In genomic region chr2:64989982-64990614, GRCh38 we compare ENCODE assay signal across 9 cellular contexts. TPM values are rescaled to one million over a fixed set of nuclear protein-coding genes. Genes with fewer than 3 reads are reported as not detected.
DNase-seq lines count a peak whose midpoint lies in the region; ATAC-seq and TF ChIP-seq lines count a peak whose summit lies in the region.
"Had no signal": no experiment of that assay in that cellular context is flagged by ENCODE, and none has a peak within 500 bp of the region (broad histone marks: within the 10 kb centered on the region; RNA-seq: fewer than 3 reads in every experiment).

No MANE protein-coding gene starts in this region.

- peaks cover 80% of the 10 kb centered on the region for H3K79me2 ChIP-seq in MM.1S (ENCODE audit: low read length)

- 37% methylated on average over 19 of the region's 35 CpGs for WGBS in right lobe of liver (ENCODE audit: insufficient coverage, low coverage, low lambda C conversion rate, missing lambda C conversion rate)
- WGBS in transverse colon (ENCODE audit: low coverage in 1 of 2), 2 donors: 10 to 37% methylated on average over 2 to 35 of the region's 35 CpGs

- H3K27me3 ChIP-seq in MM.1S (replicated peaks; ENCODE audit: insufficient read depth, low read length) (no peaks in the 10 kb centered on the region), right lobe of liver (no peaks in the 10 kb centered on the region), transverse colon (no peaks in the 10 kb centered on the region)

- H4K20me1 ChIP-seq in MM.1S (ENCODE audit: insufficient read depth, low read length): peaks cover 34% of the 10 kb centered on the region

- ATAC-seq in right lobe of liver: no peak
- no peak for ATAC-seq in GM21619 (IDR thresholded peaks at IDR 0.05; ENCODE audit: unreplicated experiment)

- H2AFZ ChIP-seq in MM.1S (ENCODE audit: low read length): no peak overlapping the region

- H3K9me2 ChIP-seq in MM.1S (replicated peaks; ENCODE audit: insufficient read depth, low read length): no peaks in the 10 kb centered on the region

- peak overlapping the region; percentile 72 for H3K4me2 ChIP-seq in MM.1S (ENCODE audit: low read depth, low read length)

- intact Hi-C loops in right lobe of liver (cut with DNase I) (no loop called here), transverse colon (cut with DNase I; ENCODE audit: low total_unique reads) (loop anchor here (5.0 to 10.0 kb wide), 2 partner anchors 65 to 338 kb away; partner anchors contain the start of genes CEP68 and SERTAD2)

- H3K9me3 ChIP-seq in MM.1S (replicated peaks; ENCODE audit: insufficient read depth, low read length) (no peaks in the 10 kb centered on the region), right lobe of liver (no peaks in the 10 kb centered on the region), transverse colon (no peaks in the 10 kb centered on the region)

- no peaks in the 10 kb centered on the region; the same call in 1 of the 2 replicates for H3K36me3 ChIP-seq in MM.1S (replicated peaks; ENCODE audit: insufficient read depth, low read length)
- H3K36me3 ChIP-seq in right lobe of liver: no peaks in the 10 kb centered on the region
- no peaks in the 10 kb centered on the region for H3K36me3 ChIP-seq in transverse colon

- H3K4me3 ChIP-seq in MM.1S (ENCODE audit: low read length) (peak overlapping the region; percentile 98), astrocyte of the cerebellum (ENCODE audit: low read depth, low read length) (peak overlapping the region; percentile 61), right lobe of liver (peak overlapping the region; percentile 75 to 81 (median 78)), transverse colon (peak overlapping the region; percentile 77 to 88 (median 82))

- no peak for TF ChIP-seq POLR2A in right lobe of liver (IDR thresholded peaks at IDR 0.05)
- TF ChIP-seq POLR2A in transverse colon (IDR thresholded peaks at IDR 0.05): no peak

- peaks cover 33% of the 10 kb centered on the region for H3F3A ChIP-seq in MM.1S (ENCODE audit: insufficient read depth, low read length)

- H3K27ac ChIP-seq in MM.1S (ENCODE audit: low read length) (peak overlapping the region; percentile 88), right lobe of liver (peak overlapping the region in 2 of 3 donors; percentile 60 to 95), transverse colon (peak overlapping the region; percentile 94 to 98 (median 96))
- H3K27ac ChIP-seq: foreskin keratinocyte had no signal

- TF ChIP-seq EP300 in transverse colon (IDR thresholded peaks at IDR 0.05; ENCODE audit: low read depth): no peak

- DNase-seq in SIG-M5 treated with dmso at 0.1 percent for 504 hours (lab: John Stamatoyannopoulos, UW; ENCODE audit: unreplicated experiment): peak; percentile 64
- no peak for DNase-seq in SIG-M5 (lab: John Stamatoyannopoulos, UW)
- DNase-seq in MM.1S: peak; percentile 40
- DNase-seq in astrocyte of the cerebellum (ENCODE audit: low read depth): no peak
- DNase-seq in right lobe of liver: no peak
- DNase-seq in transverse colon: peak; percentile 32
- no peak for DNase-seq in HUDEP-2 (lab: John Stamatoyannopoulos, UW; ENCODE audit: unreplicated experiment in 76 of 76)

- H3K4me1 ChIP-seq in MM.1S (ENCODE audit: low read length): peaks cover 35% of the 10 kb centered on the region
- H3K4me1 ChIP-seq in right lobe of liver: peaks cover 0 to 26% (median 9%) of the 10 kb centered on the region in 4 donors
- peaks cover 6 to 34% (median 24%) of the 10 kb centered on the region in 4 donors for H3K4me1 ChIP-seq in transverse colon

- in situ Hi-C loops in astrocyte of the cerebellum (cut with HindIII; ENCODE audit: low sequenced_read_pairs) (no loop called here), transverse colon (cut with MboI; ENCODE audit: low pct_ligation_motif_present in 1 of 4, low pct_unique_long_range_greater_than_20kb in 1 of 4, low sequenced_read_pairs in 3 of 4) (no loop called here)

- TF ChIP-seq CTCF in MM.1S (IDR thresholded peaks at IDR 0.05; ENCODE audit: low read length) (no peak), astrocyte of the cerebellum (IDR thresholded peaks at IDR 0.05; ENCODE audit: low read depth, low read length, missing control alignments) (no peak), right lobe of liver (IDR thresholded peaks at IDR 0.05) (no peak), transverse colon (IDR thresholded peaks at IDR 0.05) (no peak)

- peak overlapping the region; percentile 98 for H3K9ac ChIP-seq in MM.1S (ENCODE audit: low read length)

RNA-seq across cellular contexts. Expression of gene SLC1A4, which starts 0.9 kb away (rescaled TPM):
- total RNA-seq in right lobe of liver (10 to 100 TPM in 4 of 6 experiments, 1 to 10 TPM in 2; 7.2 to 21.7 (median 12.4) TPM), transverse colon (10 to 100 TPM in 1 of 4 donors, 1 to 10 TPM in 3; 5.9 to 18.7 (median 9.1) TPM)

Comparison
In these comparisons a context has a peak if more than half of its experiments do, and no peak if none do; other contexts are left out.
1. DNase-seq: peak in SIG-M5 treated with dmso at 0.1 percent for 504 hours (single experiment), MM.1S (single experiment) and transverse colon (single experiment); none in SIG-M5 (single experiment), astrocyte of the cerebellum (single experiment), right lobe of liver (0 of 3) and HUDEP-2 (0 of 76).
2. Peak in every context shown above with its lines, with median percentiles within 50 percentile points of each other: H3K27ac ChIP-seq and H3K4me3 ChIP-seq.